In the genomic region with DNA sequence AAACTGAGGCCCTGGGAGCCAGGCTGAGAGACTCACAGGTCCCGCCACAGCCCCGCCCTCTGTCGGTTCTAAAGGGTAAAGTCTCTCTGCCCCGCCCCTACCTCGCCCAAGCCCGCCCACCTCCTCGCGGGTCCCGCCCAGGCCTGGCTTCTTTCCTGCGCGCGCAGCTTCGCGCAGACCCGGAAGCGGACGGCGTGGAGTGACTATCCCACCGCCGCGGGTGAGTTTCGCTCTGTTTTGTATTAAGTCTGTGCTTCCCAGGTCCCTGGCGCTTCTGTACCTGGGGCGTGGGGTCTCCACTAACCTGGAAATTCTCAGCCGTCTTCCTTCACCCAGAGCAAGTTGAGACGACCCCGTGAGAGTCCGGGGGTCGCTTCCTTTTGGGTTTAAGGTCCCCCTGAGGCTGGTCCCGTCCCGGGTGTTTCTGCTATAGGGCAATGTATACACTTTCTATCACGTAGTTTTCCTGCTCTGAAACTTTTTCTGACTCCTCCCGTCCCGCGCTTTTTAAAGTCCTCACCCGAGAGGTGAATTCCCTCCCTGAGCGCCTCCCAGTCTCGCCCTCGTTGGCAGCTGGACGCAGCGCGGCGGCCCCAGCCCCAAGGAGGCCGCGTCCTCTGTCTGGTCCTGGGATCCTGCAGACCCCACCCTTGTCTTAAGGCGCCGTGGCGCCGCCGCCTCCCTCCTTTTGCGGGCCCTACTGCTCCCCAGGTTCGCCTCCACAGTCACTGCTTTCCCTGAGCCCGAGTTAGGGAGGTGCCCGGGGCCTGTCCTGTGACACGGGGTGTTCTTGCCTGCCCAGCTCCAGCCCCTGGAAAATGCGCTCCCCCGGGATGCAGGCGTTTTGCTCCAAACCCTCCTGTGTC, we compare ENCODE assay signal across 8 cellular contexts. TPM values are rescaled to one million over a fixed set of nuclear protein-coding genes. Genes with fewer than 3 reads are reported as not detected.
DNase-seq lines count a peak whose midpoint lies in the region; ATAC-seq and TF ChIP-seq lines count a peak whose summit lies in the region.

TSS of gene ZNF765 (plus strand) at position 176 of the 866 bp plus-strand sequence. CDS start 2,867 bp downstream, outside the sequence.

- H3K4me1 ChIP-seq in prostate gland (replicated peaks): no peaks in the 10 kb centered on the region

- TF ChIP-seq CTCF in GM12875 (IDR thresholded peaks at IDR 0.05; ENCODE audit: borderline replicate concordance, insufficient read depth, low read depth, low read length) (peak; percentile 43; the same call in 1 of the 2 replicates), prostate gland (IDR thresholded peaks at IDR 0.05) (peak; percentile 33 to 78 (median 60))

- peak; percentile 41 for DNase-seq in NCI-H1436 treated with DMSO at 0.1 percent for 48 hours (lab: John Stamatoyannopoulos, UW)
- DNase-seq in T-helper 1 cell: peak; percentile 89 to 96 (median 92)
- peak; percentile 90 for DNase-seq in amniotic stem cell (lab: John Stamatoyannopoulos, UW)
- peak; percentile 97 for DNase-seq in left ventricle myocardium superior
- peak; percentile 95 for DNase-seq in prostate gland (ENCODE audit: low spot score)
- DNase-seq in ureter (ENCODE audit: low spot score): peak; percentile 97

- no peaks in the 10 kb centered on the region for H3K27me3 ChIP-seq in prostate gland (replicated peaks; ENCODE audit: insufficient read depth)

- under 1% methylated on average over 58 of the region's 58 CpGs for WGBS in prostate gland

- H3K4me3 ChIP-seq in GM12875 (ENCODE audit: low read depth, low read length) (peak within 1 kb of the TSS; percentile 65), prostate gland (peak within 1 kb of the TSS; percentile 73 to 75)

- TF ChIP-seq POLR2A in prostate gland (IDR thresholded peaks at IDR 0.05): peak; percentile 68

- intact Hi-C loops in left ventricle myocardium superior (cut with micrococcal nuclease) (no loop called here), prostate gland (cut with DNase I) (loop anchor here (2.0 to 10.0 kb wide), 2 partner anchors 30 to 140 kb away; partner anchors contain the start of genes VN1R2, ZNF525 and ZNF677)

- ATAC-seq in HG02763 (IDR thresholded peaks at IDR 0.05; ENCODE audit: unreplicated experiment) (peak; percentile 78), left ventricle myocardium superior (peak; percentile 100)

- no peaks in the 10 kb centered on the region for H3K9me3 ChIP-seq in prostate gland

- peak within 1 kb of the TSS; percentile 79 to 80 for H3K27ac ChIP-seq in prostate gland

- H3K36me3 ChIP-seq in prostate gland: no peaks in the 10 kb centered on the region

RNA-seq across cellular contexts. Expression of gene ZNF765, which starts in this region (rescaled TPM):
- total RNA-seq in left ventricle myocardium superior (4.7 TPM), prostate gland (10 to 100 TPM; 12.5 to 23.0 TPM), ureter (11.2 TPM)

Comparison
In these comparisons a context has a peak if more than half of its experiments do, and no peak if none do; other contexts are left out.
1. Peak in every context shown above with its lines: DNase-seq, ATAC-seq, H3K4me3 ChIP-seq and H3K27ac ChIP-seq.
2. DNase-seq: peak in every context shown above with its lines; median percentile 97 in left ventricle myocardium superior; 97 in ureter; 95 in prostate gland; 92 in T-helper 1 cell; 90 in amniotic stem cell; 41 in NCI-H1436 treated with DMSO at 0.1 percent for 48 hours.